In genomic region chr12:24127919-24128721, GRCh38 we compare ENCODE assay signal across 13 cellular contexts.
DNase-seq lines count a peak whose midpoint lies in the region; ATAC-seq lines count a peak whose summit lies in the region.
"Had no signal": no experiment of that assay in that cellular context is flagged by ENCODE, and none has a peak within 500 bp of the region (broad histone marks: within the 10 kb centered on the region; RNA-seq: fewer than 3 reads in every experiment).

No MANE protein-coding gene starts in this region.

- no peaks in the 10 kb centered on the region for H3K36me3 Mint-ChIP-seq in activated T-helper 2 cell treated with anti-CD3 and anti-CD28 coated beads, Interferon-gamma antibody, Interleukin-2, Interleukin-4, amounts not matched to agents 10 μg/mL and 5 μg/mL and 100 μg/mL, durations not matched to agents 14 hours and 24 hours and 36 hours (ENCODE audit: low read depth)
- H3K36me3 Mint-ChIP-seq: naive thymus-derived CD8-positive, alpha-beta T cell; stimulated activated naive B cell treated with anti-CD40 and anti-IgM and Interleukin-4, amounts not matched to agents 10 μg/mL and 1 μg/mL and 100 μg/mL, for 72 hours had no signal

- H3K27ac Mint-ChIP-seq in activated T-helper 2 cell treated with anti-CD3 and anti-CD28 coated beads, Interferon-gamma antibody, Interleukin-2, Interleukin-4, amounts not matched to agents 10 μg/mL and 5 μg/mL and 100 μg/mL, durations not matched to agents 14 hours and 24 hours and 36 hours = no peak overlapping the region
- H3K27ac Mint-ChIP-seq: naive thymus-derived CD8-positive, alpha-beta T cell; stimulated activated naive B cell treated with anti-CD40 and anti-IgM and Interleukin-4, amounts not matched to agents 10 μg/mL and 1 μg/mL and 100 μg/mL, for 72 hours had no signal

- H3K4me3 Mint-ChIP-seq in activated T-helper 2 cell treated with anti-CD3 and anti-CD28 coated beads, Interferon-gamma antibody, Interleukin-2, Interleukin-4, amounts not matched to agents 10 μg/mL and 5 μg/mL and 100 μg/mL, durations not matched to agents 14 hours and 24 hours and 36 hours (ENCODE audit: low read depth) = no peak overlapping the region
- H3K4me3 Mint-ChIP-seq: naive thymus-derived CD8-positive, alpha-beta T cell; stimulated activated naive B cell treated with anti-CD40 and anti-IgM and Interleukin-4, amounts not matched to agents 10 μg/mL and 1 μg/mL and 100 μg/mL, for 72 hours had no signal

- peaks cover 4% of the 10 kb centered on the region for H3K9me3 Mint-ChIP-seq in activated T-helper 2 cell treated with anti-CD3 and anti-CD28 coated beads, Interferon-gamma antibody, Interleukin-2, Interleukin-4, amounts not matched to agents 10 μg/mL and 5 μg/mL and 100 μg/mL, durations not matched to agents 14 hours and 24 hours and 36 hours
- H3K9me3 Mint-ChIP-seq: stimulated activated naive B cell treated with anti-CD40 and anti-IgM and Interleukin-4, amounts not matched to agents 10 μg/mL and 1 μg/mL and 100 μg/mL, for 72 hours had no signal

- H3K27me3 Mint-ChIP-seq in activated T-helper 2 cell treated with anti-CD3 and anti-CD28 coated beads, Interferon-gamma antibody, Interleukin-2, Interleukin-4, amounts not matched to agents 10 μg/mL and 5 μg/mL and 100 μg/mL, durations not matched to agents 14 hours and 24 hours and 36 hours (ENCODE audit: low read depth) = no peaks in the 10 kb centered on the region
- H3K27me3 Mint-ChIP-seq: naive thymus-derived CD8-positive, alpha-beta T cell had no signal

- H3K4me1 Mint-ChIP-seq in activated T-helper 2 cell treated with anti-CD3 and anti-CD28 coated beads, Interferon-gamma antibody, Interleukin-2, Interleukin-4, amounts not matched to agents 10 μg/mL and 5 μg/mL and 100 μg/mL, durations not matched to agents 14 hours and 24 hours and 36 hours (ENCODE audit: low read depth) = no peaks in the 10 kb centered on the region
- H3K4me1 Mint-ChIP-seq: naive thymus-derived CD8-positive, alpha-beta T cell had no signal

- DNase-seq in ELR (ENCODE audit: low read depth) = peak; percentile 8
- peak; percentile 14 for DNase-seq in GM19240 (ENCODE audit: insufficient read length, low spot score)
- DNase-seq in activated T-helper 2 cell treated with anti-CD3 and anti-CD28 coated beads, Interferon-gamma antibody, Interleukin-2, Interleukin-4, amounts not matched to agents 10 μg/mL and 5 μg/mL and 100 μg/mL, durations not matched to agents 14 hours and 24 hours and 36 hours (ENCODE audit: low spot score) = no peak
- DNase-seq in NCI-H510A treated with DMSO at 0.1 percent for 48 hours (lab: John Stamatoyannopoulos, UW) = no peak
- DNase-seq in putamen (ENCODE audit: low spot score) = no peak
- no peak for DNase-seq in GF-D8 (lab: John Stamatoyannopoulos, UW)
- DNase-seq: activated T-cell treated with anti-CD3 and anti-CD28 coated beads for 4 hours; naive thymus-derived CD8-positive, alpha-beta T cell; NCI-H1105; stimulated activated naive B cell treated with anti-CD40 and anti-IgM and Interleukin-4, amounts not matched to agents 10 μg/mL and 1 μg/mL and 100 μg/mL, for 72 hours had no signal

- intact Hi-C loops in activated T-helper 2 cell treated with anti-CD3 and anti-CD28 coated beads, Interferon-gamma antibody, Interleukin-2, Interleukin-4, amounts not matched to agents 10 μg/mL and 5 μg/mL and 100 μg/mL, durations not matched to agents 14 hours and 24 hours and 36 hours (cut with micrococcal nuclease) = no loop called here

- ATAC-seq in HG02610 (IDR thresholded peaks at IDR 0.05; ENCODE audit: unreplicated experiment) = peak; percentile 46
- ATAC-seq in HG03432 (IDR thresholded peaks at IDR 0.05; ENCODE audit: unreplicated experiment) = peak; percentile 88
- ATAC-seq: naive thymus-derived CD8-positive, alpha-beta T cell; Panc1 had no signal

Comparison
In these comparisons a context has a peak if more than half of its experiments do, and no peak if none do; other contexts are left out.
1. DNase-seq: peak in ELR (single experiment) and GM19240 (single experiment); none in activated T-helper 2 cell treated with anti-CD3 and anti-CD28 coated beads, Interferon-gamma antibody, Interleukin-2, Interleukin-4, amounts not matched to agents 10 μg/mL and 5 μg/mL and 100 μg/mL, durations not matched to agents 14 hours and 24 hours and 36 hours (single experiment), NCI-H510A treated with DMSO at 0.1 percent for 48 hours (single experiment), putamen (single experiment) and GF-D8 (single experiment).